In the genomic region with DNA sequence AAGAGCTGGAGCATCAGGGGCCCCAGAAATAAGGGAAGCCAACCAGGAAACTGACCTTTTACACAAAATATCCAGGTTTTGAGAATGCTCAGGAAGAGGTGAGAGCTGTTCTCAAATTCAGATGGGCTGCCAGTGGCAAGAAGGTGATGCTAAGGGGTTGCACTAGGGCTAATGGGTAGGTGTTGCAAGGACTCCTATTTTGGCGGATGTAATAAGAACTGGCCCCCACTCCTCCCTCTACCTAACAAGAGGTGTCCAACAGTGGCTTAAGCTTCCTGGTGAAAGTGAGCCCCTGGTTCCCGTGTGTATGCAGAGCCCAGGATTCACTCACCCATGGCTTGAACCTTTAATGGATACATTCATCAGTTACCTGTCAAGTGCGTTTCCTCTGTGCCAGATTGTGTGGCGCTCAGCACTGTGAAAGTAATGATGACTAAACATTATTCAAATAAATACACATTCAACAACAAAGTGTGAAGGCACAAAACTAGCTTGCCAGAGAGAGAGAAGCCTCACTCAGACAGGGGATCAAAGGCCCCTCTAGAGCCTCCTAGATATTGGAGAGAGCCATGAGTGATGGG, we compare ENCODE assay signal across 17 cellular contexts. TPM values are rescaled to one million over a fixed set of nuclear protein-coding genes. Genes with fewer than 3 reads are reported as not detected.
A peak's percentile ranks its signal among the peaks of the same experiment; 100 is the strongest.
DNase-seq lines count a peak whose midpoint lies in the region; ATAC-seq and TF ChIP-seq lines count a peak whose summit lies in the region.
"Had no signal": no experiment of that assay in that cellular context is flagged by ENCODE, and none has a peak within 500 bp of the region (broad histone marks: within the 10 kb centered on the region; RNA-seq: fewer than 3 reads in every experiment).

No MANE protein-coding gene starts in this region.

- H4K91ac ChIP-seq in neuronal stem cell (ENCODE audit: low read depth, low read length, poor library complexity): no peak overlapping the region

- H2AFZ ChIP-seq in neuronal stem cell (ENCODE audit: low read length): peak overlapping the region; percentile 91

- H3K79me1 ChIP-seq in neuronal stem cell (ENCODE audit: low read depth, low read length): no peaks in the 10 kb centered on the region

- no peak overlapping the region for H3K27ac Mint-ChIP-seq in chondrocyte (ENCODE audit: unreplicated experiment)
- H3K27ac Mint-ChIP-seq: activated naive CD8-positive, alpha-beta T cell treated with anti-CD3 and anti-CD28 coated beads for 36 hours; CD4-positive, CD25-positive, alpha-beta regulatory T cell; natural killer cell treated with Interleukin-12 subunit alpha and Interleukin-12 subunit beta and Interleukin-15 and Interleukin-18, amount 100 ng/mL, for 72 hours had no signal

- H3K4me1 Mint-ChIP-seq in chondrocyte (ENCODE audit: low read depth): no peaks in the 10 kb centered on the region

- H3K4ac ChIP-seq in neuronal stem cell (ENCODE audit: low read length): no peak overlapping the region

- ATAC-seq in GM21381 (IDR thresholded peaks at IDR 0.05; ENCODE audit: unreplicated experiment): no peak
- ATAC-seq: PC-3; stimulated activated naive CD8-positive, alpha-beta T cell treated with anti-CD3 and anti-CD28 coated beads, Interleukin-15, Interleukin-2, amounts not matched to agents 100 U/mL and 50 U/mL, for 24 hours had no signal

- H3K4me3 ChIP-seq in HUES48 (ENCODE audit: low read depth, low read length): peak overlapping the region; percentile 69
- H3K4me3 ChIP-seq in ectodermal cell (ENCODE audit: insufficient read depth, low read depth, low read length): peak overlapping the region; percentile 51
- H3K4me3 ChIP-seq in neuronal stem cell (ENCODE audit: low read length in 2 of 2): peak overlapping the region; percentile 50 to 83
- H3K4me3 ChIP-seq: heart left ventricle had no signal

- H2BK12ac ChIP-seq in neuronal stem cell (ENCODE audit: low read length): no peak overlapping the region

- H2BK120ac ChIP-seq in neuronal stem cell (ENCODE audit: low read depth, low read length): no peak overlapping the region

- no peak overlapping the region for H3K27ac ChIP-seq in HUES48 (ENCODE audit: low read depth, low read length)
- no peak overlapping the region for H3K27ac ChIP-seq in ectodermal cell (ENCODE audit: insufficient read depth, low read depth, low read length, poor library complexity, severe bottlenecking)
- H3K27ac ChIP-seq in neuronal stem cell (replicated peaks; ENCODE audit: low read length): no peak overlapping the region
- H3K27ac ChIP-seq: heart left ventricle had no signal

- DNase-seq in NCI-H2107 treated with DMSO at 0.1 percent for 48 hours (lab: John Stamatoyannopoulos, UW; ENCODE audit: unreplicated experiment): peak; percentile 66
- no peak for DNase-seq in neuronal stem cell (ENCODE audit: low spot score)
- no peak for DNase-seq in activated naive CD4-positive, alpha-beta T cell treated with Interleukin-2 at 50 U/mL for 16 hours
- no peak for DNase-seq in chondrocyte (ENCODE audit: low spot score)
- DNase-seq: activated CD4-positive, CD25-positive, alpha-beta regulatory T cell; activated naive CD8-positive, alpha-beta T cell treated with anti-CD3 and anti-CD28 coated beads for 36 hours; CD4-positive, CD25-positive, alpha-beta regulatory T cell; erythroblast; heart left ventricle; Kasumi-1; PC-3; stimulated activated naive CD8-positive, alpha-beta T cell treated with anti-CD3 and anti-CD28 coated beads, Interleukin-15, Interleukin-2, amounts not matched to agents 100 U/mL and 50 U/mL, for 24 hours had no signal

- no peaks in the 10 kb centered on the region for H3K9me3 Mint-ChIP-seq in chondrocyte (ENCODE audit: low read depth)
- H3K9me3 Mint-ChIP-seq: activated naive CD8-positive, alpha-beta T cell treated with anti-CD3 and anti-CD28 coated beads for 36 hours; natural killer cell treated with Interleukin-12 subunit alpha and Interleukin-12 subunit beta and Interleukin-15 and Interleukin-18, amount 100 ng/mL, for 72 hours had no signal

- no peak overlapping the region for H3K18ac ChIP-seq in neuronal stem cell (ENCODE audit: low read length)

- no peak for TF ChIP-seq CTCF in chondrocyte (IDR thresholded peaks at IDR 0.05)

- no peak overlapping the region for H3K14ac ChIP-seq in neuronal stem cell (ENCODE audit: low read length)

- H3K27me3 ChIP-seq in HUES48 (ENCODE audit: control insufficient read depth, insufficient read depth, low read length) (peaks cover 11% of the 10 kb centered on the region), ectodermal cell (ENCODE audit: control insufficient read depth, insufficient read depth, low read length, poor library complexity, severe bottlenecking) (peaks cover 52% of the 10 kb centered on the region), neuronal stem cell (ENCODE audit: control insufficient read depth in 3 of 3, insufficient read depth in 3 of 3, low read depth in 1 of 3, low read length in 3 of 3) (peaks cover 0 to 51% (median 23%) of the 10 kb centered on the region in 3 experiments)

- H3K36me3 Mint-ChIP-seq in chondrocyte (ENCODE audit: low read depth): no peaks in the 10 kb centered on the region
- H3K36me3 Mint-ChIP-seq: activated naive CD8-positive, alpha-beta T cell treated with anti-CD3 and anti-CD28 coated beads for 36 hours; CD4-positive, CD25-positive, alpha-beta regulatory T cell; natural killer cell treated with Interleukin-12 subunit alpha and Interleukin-12 subunit beta and Interleukin-15 and Interleukin-18, amount 100 ng/mL, for 72 hours had no signal

- peaks cover 61% of the 10 kb centered on the region for H3K27me3 Mint-ChIP-seq in chondrocyte (ENCODE audit: low read depth)

- H3K36me3 ChIP-seq in HUES48 (ENCODE audit: control insufficient read depth, insufficient read depth, low read length) (no peaks in the 10 kb centered on the region), ectodermal cell (ENCODE audit: control insufficient read depth, insufficient read depth, low read length) (no peaks in the 10 kb centered on the region), neuronal stem cell (replicated peaks in 1 of 2; ENCODE audit: control insufficient read depth in 2 of 2, insufficient read depth in 2 of 2, low read length in 2 of 2) (no peaks in the 10 kb centered on the region)
- H3K36me3 ChIP-seq: heart left ventricle had no signal

- no peak overlapping the region for H3K23ac ChIP-seq in neuronal stem cell (ENCODE audit: low read depth, low read length, poor library complexity)

- H3K4me2 ChIP-seq in neuronal stem cell (ENCODE audit: insufficient read depth, low read length, poor library complexity, severe bottlenecking): peak overlapping the region; percentile 92

- H3K9ac ChIP-seq in HUES48 (ENCODE audit: low read depth, low read length): no peak overlapping the region
- peak overlapping the region; percentile 51 for H3K9ac ChIP-seq in neuronal stem cell (ENCODE audit: low read depth, low read length, poor library complexity)

- WGBS in ectodermal cell, 2 experiments: 70 to 90% methylated on average over 3 to 4 of the region's 4 CpGs
- WGBS in neuronal stem cell (ENCODE audit: extremely low coverage in 2 of 2, insufficient read length in 2 of 2, insufficient replicate concordance in 1 of 2), 2 donors: no CpG with 5 or more reads among the region's 4 CpGs

- H3K4me1 ChIP-seq in HUES48 (ENCODE audit: control insufficient read depth, insufficient read depth, low read length): peaks cover 8% of the 10 kb centered on the region; the same call in 1 of the 2 replicates
- no peaks in the 10 kb centered on the region for H3K4me1 ChIP-seq in ectodermal cell (ENCODE audit: control insufficient read depth, insufficient read depth, low read length)
- peaks cover 2 to 3% of the 10 kb centered on the region in 2 donors for H3K4me1 ChIP-seq in neuronal stem cell (ENCODE audit: control insufficient read depth in 2 of 2, insufficient read depth in 1 of 2, low read depth in 1 of 2, low read length in 2 of 2)

- H3K9me3 ChIP-seq in HUES48 (ENCODE audit: control insufficient read depth, insufficient read depth, low read length) (no peaks in the 10 kb centered on the region), ectodermal cell (ENCODE audit: control insufficient read depth, low read length) (no peaks in the 10 kb centered on the region), neuronal stem cell (replicated peaks in 1 of 2; ENCODE audit: control insufficient read depth in 2 of 2, insufficient read depth in 1 of 2, low read depth in 1 of 2, low read length in 2 of 2) (peaks cover 0 to 2% of the 10 kb centered on the region in 2 donors)
- H3K9me3 ChIP-seq: heart left ventricle had no signal

- no peak overlapping the region for H4K8ac ChIP-seq in neuronal stem cell (ENCODE audit: low read depth, low read length)

- no peak overlapping the region for H2BK15ac ChIP-seq in neuronal stem cell (ENCODE audit: low read length)

- no peak overlapping the region for H2AK5ac ChIP-seq in neuronal stem cell (ENCODE audit: low read depth, low read length)

- H2BK5ac ChIP-seq in neuronal stem cell (ENCODE audit: low read length): no peak overlapping the region

- H3K4me3 Mint-ChIP-seq in chondrocyte (ENCODE audit: unreplicated experiment): no peak overlapping the region
- H3K4me3 Mint-ChIP-seq: activated naive CD8-positive, alpha-beta T cell treated with anti-CD3 and anti-CD28 coated beads for 36 hours; natural killer cell treated with Interleukin-12 subunit alpha and Interleukin-12 subunit beta and Interleukin-15 and Interleukin-18, amount 100 ng/mL, for 72 hours had no signal

RNA-seq across cellular contexts. Expression of gene CHGA, which starts 0.7 kb away (rescaled TPM):
- 0.89 TPM for polyA plus RNA-seq in ectodermal cell (2013, experiment 1 of 4)
- polyA plus RNA-seq in ectodermal cell (2013, experiment 2 of 4): 0.62 TPM
- 0.91 TPM for polyA plus RNA-seq in ectodermal cell (2013, experiment 3 of 4)
- 1.3 TPM for polyA plus RNA-seq in ectodermal cell (2013, experiment 4 of 4)
- 0.14 TPM for polyA plus RNA-seq in neuronal stem cell (2013, experiment 1 of 2)
- polyA plus RNA-seq in neuronal stem cell (2013, experiment 2 of 2): 0.14 TPM
- not detected in 3 replicates for total RNA-seq in chondrocyte
- total RNA-seq: activated naive CD8-positive, alpha-beta T cell treated with anti-CD3 and anti-CD28 coated beads for 36 hours; CD4-positive, CD25-positive, alpha-beta regulatory T cell; H4; heart left ventricle; natural killer cell treated with Interleukin-12 subunit alpha and Interleukin-12 subunit beta and Interleukin-15 and Interleukin-18, amount 100 ng/mL, for 72 hours; PC-3 had no signal
